16 cellular contexts compared by ENCODE assay signal in genomic region chr4:12445711-12446110, GRCh38.
A peak's percentile ranks its signal among the peaks of the same experiment; 100 is the strongest.
DNase-seq lines count a peak whose midpoint lies in the region; TF ChIP-seq lines count a peak whose summit lies in the region.
"Had no signal": no experiment of that assay in that cellular context is flagged by ENCODE, and none has a peak within 500 bp of the region (broad histone marks: within the 10 kb centered on the region; RNA-seq: fewer than 3 reads in every experiment).

No MANE protein-coding gene starts in this region.

- H3K36me3 ChIP-seq in endodermal cell (ENCODE audit: control insufficient read depth, insufficient read depth, low read length) = no peaks in the 10 kb centered on the region
- H3K36me3 ChIP-seq in neural cell (ENCODE audit: insufficient read depth, low read length) = no peaks in the 10 kb centered on the region

- peaks cover 15% of the 10 kb centered on the region for H3K9me3 Mint-ChIP-seq in endodermal cell

- no peak overlapping the region for H3K4me3 ChIP-seq in endodermal cell (ENCODE audit: low read length)
- peak overlapping the region; percentile 47 for H3K4me3 ChIP-seq in neural cell (ENCODE audit: low read length)
- H3K4me3 ChIP-seq: A549 had no signal

- peak overlapping the region; percentile 36 for H3K4me2 ChIP-seq in neural cell (ENCODE audit: low read length)
- H3K4me2 ChIP-seq: A549 had no signal

- no peaks in the 10 kb centered on the region for H3K9me2 ChIP-seq in neural cell (ENCODE audit: insufficient read depth, low read length)

- no peaks in the 10 kb centered on the region for H3K27me3 ChIP-seq in endodermal cell (ENCODE audit: control insufficient read depth, insufficient read depth, low read length, poor library complexity, severe bottlenecking)
- no peaks in the 10 kb centered on the region for H3K27me3 ChIP-seq in neural cell (ENCODE audit: insufficient read depth, low read depth, low read length)

- TF ChIP-seq RAD21 in neural cell (conservative IDR thresholded peaks at IDR 0.05) = no peak

- H3K4me1 Mint-ChIP-seq in endodermal cell = peaks cover 3% of the 10 kb centered on the region
- H3K4me1 Mint-ChIP-seq: CD14-positive monocyte had no signal

- H3K9ac ChIP-seq in endodermal cell (ENCODE audit: extremely low read depth, low read length, poor library complexity, severe bottlenecking) (no peak overlapping the region), neural cell (ENCODE audit: low read length) (no peak overlapping the region)

- H3K27ac ChIP-seq in endodermal cell (ENCODE audit: low read depth, low read length) (peak overlapping the region; percentile 8), neural cell (ENCODE audit: low read length) (no peak overlapping the region)
- H3K27ac ChIP-seq: A549, HL-60 had no signal

- H3K4me1 ChIP-seq in endodermal cell (ENCODE audit: control insufficient read depth, insufficient read depth, low read length) = no peaks in the 10 kb centered on the region
- H3K4me1 ChIP-seq: A549 had no signal

- H4K20me1 ChIP-seq in neural cell (ENCODE audit: insufficient read depth) = no peaks in the 10 kb centered on the region

- H3K4me3 Mint-ChIP-seq in endodermal cell = no peak overlapping the region
- H3K4me3 Mint-ChIP-seq: CD14-positive monocyte; CD8-positive, alpha-beta T cell had no signal

- TF ChIP-seq CTCF in endodermal cell (conservative IDR thresholded peaks at IDR 0.05) (no peak), neural cell (IDR thresholded peaks at IDR 0.05; ENCODE audit: poor library complexity, severe bottlenecking) (no peak)

- H2AFZ ChIP-seq in neural cell (ENCODE audit: low read depth, low read length) = no peak overlapping the region

- no peaks in the 10 kb centered on the region for H3K79me2 ChIP-seq in neural cell (replicated peaks; ENCODE audit: insufficient read depth, low read length)

- H3F3A ChIP-seq in neural cell (ENCODE audit: insufficient read depth, low read length, poor library complexity, severe bottlenecking) = no peaks in the 10 kb centered on the region

- DNase-seq in OCI-M1 (lab: John Stamatoyannopoulos, UW) (peak; percentile 50), endodermal cell (no peak), left kidney (ENCODE audit: low read depth, low spot score) (peak; percentile 13), SKM-1 treated with dmso at 0.1 percent for 144 hours (lab: John Stamatoyannopoulos, UW; ENCODE audit: unreplicated experiment) (no peak), foreskin melanocyte (no peak), GM03348 (ENCODE audit: low spot score) (no peak)
- DNase-seq: CD8-positive, alpha-beta T cell; COR-L47; DMS153; DMS79 treated with DMSO at 0.1 percent for 48 hours; EL; HCEC 1CT had no signal

- peaks cover 5% of the 10 kb centered on the region for H3K9me3 ChIP-seq in endodermal cell (ENCODE audit: control insufficient read depth, low read length)
- H3K9me3 ChIP-seq in neural cell (ENCODE audit: low read length) = no peaks in the 10 kb centered on the region
- H3K9me3 ChIP-seq: A549 had no signal

- no peak overlapping the region for H3K27ac Mint-ChIP-seq in endodermal cell
- H3K27ac Mint-ChIP-seq: CD14-positive monocyte; CD8-positive, alpha-beta T cell had no signal

- no peak for TF ChIP-seq EP300 in neural cell (conservative IDR thresholded peaks at IDR 0.05; ENCODE audit: poor library complexity, severe bottlenecking)

- no peaks in the 10 kb centered on the region for H3K27me3 Mint-ChIP-seq in endodermal cell (ENCODE audit: insufficient read depth)

- H3K36me3 Mint-ChIP-seq in endodermal cell (ENCODE audit: low read depth) = peaks cover 1% of the 10 kb centered on the region
- H3K36me3 Mint-ChIP-seq: CD14-positive monocyte; CD8-positive, alpha-beta T cell had no signal

- 83 to 85% methylated on average over 1 to 3 of the region's 3 CpGs for WGBS in endodermal cell (ENCODE audit: insufficient coverage in 1 of 2, insufficient read length in 1 of 2), 2 experiments

TF ChIP-seq in neural cell, 6 proteins besides CTCF, POLR2A, EP300 and RAD21:
- TF ChIP-seq TAF1 (IDR thresholded peaks at IDR 0.05; ENCODE audit: low read depth) = no peak

Comparison
In these comparisons a context has a peak if more than half of its experiments do, and no peak if none do; other contexts are left out.
1. DNase-seq: peak in OCI-M1 (single experiment) and left kidney (single experiment); none in endodermal cell (single experiment), SKM-1 treated with dmso at 0.1 percent for 144 hours (single experiment), foreskin melanocyte (single experiment) and GM03348 (single experiment).